Comparison of ENCODE assay signal across 12 cellular contexts in genomic region chrX:47595701-47596655, GRCh38. TPM values are rescaled to one million over a fixed set of nuclear protein-coding genes. Genes with fewer than 3 reads are reported as not detected.
A peak's percentile ranks its signal among the peaks of the same experiment; 100 is the strongest.
DNase-seq lines count a peak whose midpoint lies in the region; ATAC-seq and TF ChIP-seq lines count a peak whose summit lies in the region.
"Had no signal": no experiment of that assay in that cellular context is flagged by ENCODE, and none has a peak within 500 bp of the region (broad histone marks: within the 10 kb centered on the region; RNA-seq: fewer than 3 reads in every experiment).

No MANE protein-coding gene starts in this region.

- H3K36me3 ChIP-seq in DND-41 (ENCODE audit: insufficient read depth, low read length) (no peaks in the 10 kb centered on the region), MG63 (no peaks in the 10 kb centered on the region), colonic mucosa (no peaks in the 10 kb centered on the region)
- H3K36me3 ChIP-seq in naive thymus-derived CD4-positive, alpha-beta T cell (ENCODE audit: control insufficient read depth in 2 of 3, insufficient read depth in 3 of 3, low read length in 3 of 3), result no peaks in the 10 kb centered on the region
- H3K36me3 ChIP-seq: SJSA1 had no signal

- intact Hi-C loops in naive thymus-derived CD4-positive, alpha-beta T cell (cut with micrococcal nuclease), result loop anchor here in 1 of 2 donors (1.0 kb wide), 1 partner anchor 14 kb away; the partner anchor contains the start of gene TIMP1
- intact Hi-C loops in colonic mucosa (cut with DNase I), result no loop called here

- peak overlapping the region in 8 of 10 donors; percentile 47 to 72 (median 55) for H3K4me3 Mint-ChIP-seq in naive thymus-derived CD4-positive, alpha-beta T cell
- no peak overlapping the region for H3K4me3 Mint-ChIP-seq in WTC11

- CTCF ChIA-PET in naive thymus-derived CD4-positive, alpha-beta T cell (lab: Charles Lee), result no interaction called here
- CTCF ChIA-PET in WTC11 (lab: Charles Lee), result interaction anchor here (1.0 to 1.2 kb wide), 2 partner anchors 11 to 14 kb away, joined by 3 to 4 read pairs; partner anchors contain the start of gene TIMP1

- H3K9me3 Mint-ChIP-seq in naive thymus-derived CD4-positive, alpha-beta T cell, result peaks cover 0 to 45% (median 21%) of the 10 kb centered on the region in 11 donors
- H3K9me3 Mint-ChIP-seq in WTC11, result peaks cover 4% of the 10 kb centered on the region; the same call in 1 of the 2 replicates

- POLR2A ChIA-PET in naive thymus-derived CD4-positive, alpha-beta T cell (lab: Charles Lee), result interaction anchor here (0.8 to 2.1 kb wide), 9 partner anchors 12 to 467 kb away, joined by 3 to 9 read pairs (median 4); partner anchors contain the start of gene ELK1
- POLR2A ChIA-PET in WTC11 (lab: Charles Lee), result interaction anchor here (0.9 kb wide), 1 partner anchor 22 kb away, joined by 3 read pairs; no protein-coding TSS in a partner anchor

- peaks cover 5 to 14% (median 6%) of the 10 kb centered on the region in 5 donors for H3K36me3 Mint-ChIP-seq in naive thymus-derived CD4-positive, alpha-beta T cell
- H3K36me3 Mint-ChIP-seq in WTC11, result peaks cover 4% of the 10 kb centered on the region; the same call in 1 of the 2 replicates

- peaks cover 0 to 6% (median 0%) of the 10 kb centered on the region in 5 donors for H3K27me3 Mint-ChIP-seq in naive thymus-derived CD4-positive, alpha-beta T cell
- no peaks in the 10 kb centered on the region for H3K27me3 Mint-ChIP-seq in WTC11 (ENCODE audit: low read depth)

- peak overlapping the region; percentile 39; the same call in 1 of the 2 replicates for H2AFZ ChIP-seq in DND-41 (ENCODE audit: low read depth, low read length)

- peaks cover 13% of the 10 kb centered on the region for H3K4me1 ChIP-seq in DND-41 (ENCODE audit: insufficient read depth, low read length)
- H3K4me1 ChIP-seq in naive thymus-derived CD4-positive, alpha-beta T cell (ENCODE audit: control insufficient read depth in 2 of 2, insufficient read depth in 2 of 2, low read length in 2 of 2), result peaks cover 0 to 10% of the 10 kb centered on the region in 2 donors
- no peaks in the 10 kb centered on the region for H3K4me1 ChIP-seq in colonic mucosa
- H3K4me1 ChIP-seq: SJSA1 had no signal

- H3K9ac ChIP-seq in DND-41 (ENCODE audit: low read depth, low read length) (no peak overlapping the region), colonic mucosa (ENCODE audit: low read depth in 2 of 2, low read length in 2 of 2) (no peak overlapping the region)

- H3K27ac ChIP-seq in DND-41 (ENCODE audit: low read length) (peak overlapping the region; percentile 36; the same call in 1 of the 2 replicates), colonic mucosa (no peak overlapping the region)
- peak overlapping the region; percentile 7 for H3K27ac ChIP-seq in naive thymus-derived CD4-positive, alpha-beta T cell (ENCODE audit: low read depth, low read length)
- H3K27ac ChIP-seq: SJSA1 had no signal

- H3K79me2 ChIP-seq in DND-41 (ENCODE audit: insufficient read depth, low read length), result no peaks in the 10 kb centered on the region

- peak overlapping the region; percentile 59 to 90 (median 82) for H3K27ac Mint-ChIP-seq in naive thymus-derived CD4-positive, alpha-beta T cell
- no peak overlapping the region for H3K27ac Mint-ChIP-seq in WTC11

- H3K4me1 Mint-ChIP-seq in naive thymus-derived CD4-positive, alpha-beta T cell, result peaks cover 4 to 23% (median 18%) of the 10 kb centered on the region in 7 donors
- peaks cover 9% of the 10 kb centered on the region for H3K4me1 Mint-ChIP-seq in WTC11

- H3K27me3 ChIP-seq in DND-41 (ENCODE audit: insufficient read depth, low read length, poor library complexity) (no peaks in the 10 kb centered on the region), MG63 (no peaks in the 10 kb centered on the region), colonic mucosa (no peaks in the 10 kb centered on the region)
- no peaks in the 10 kb centered on the region for H3K27me3 ChIP-seq in naive thymus-derived CD4-positive, alpha-beta T cell (ENCODE audit: control insufficient read depth in 2 of 2, insufficient read depth in 2 of 2, low read length in 2 of 2)
- H3K27me3 ChIP-seq: SJSA1 had no signal

- no peaks in the 10 kb centered on the region for H4K20me1 ChIP-seq in DND-41 (ENCODE audit: insufficient read depth, low read length)

- TF ChIP-seq CTCF in DND-41 (IDR thresholded peaks at IDR 0.05; ENCODE audit: borderline replicate concordance, extremely low read depth, low read length, poor library complexity, severe bottlenecking) (no peak), WTC11 (IDR thresholded peaks at IDR 0.05) (no peak), colonic mucosa (IDR thresholded peaks at IDR 0.05) (no peak)

- DNase-seq in DND-41 (no peak), MG63 (peak; percentile 42), dedifferentiated amniotic fluid mesenchymal stem cell (ENCODE audit: extremely low spot score) (peak; percentile 48), WTC11 (ENCODE audit: low spot score) (no peak), colonic mucosa (no peak)
- peak in 2 of 9 donors; percentile 24 to 27 for DNase-seq in naive thymus-derived CD4-positive, alpha-beta T cell
- DNase-seq: DMS53, NCI-H526 treated with DMSO at 0.1 percent for 48 hours had no signal

- no peak overlapping the region for H3K4me2 ChIP-seq in DND-41 (ENCODE audit: insufficient read depth, low read length)

- H3K4me3 ChIP-seq in DND-41 (ENCODE audit: low read depth in 1 of 2, low read length in 2 of 2) (no peak overlapping the region), MG63 (no peak overlapping the region), colonic mucosa (no peak overlapping the region)
- H3K4me3 ChIP-seq in naive thymus-derived CD4-positive, alpha-beta T cell (ENCODE audit: low read length), result no peak overlapping the region
- H3K4me3 ChIP-seq: SJSA1 had no signal

- H3K9me3 ChIP-seq in DND-41 (ENCODE audit: insufficient read depth, low read length, severe bottlenecking), result peaks cover 2% of the 10 kb centered on the region
- H3K9me3 ChIP-seq in MG63, result peaks cover 2% of the 10 kb centered on the region
- peaks cover 0 to 6% (median 0%) of the 10 kb centered on the region in 3 experiments for H3K9me3 ChIP-seq in naive thymus-derived CD4-positive, alpha-beta T cell (ENCODE audit: control insufficient read depth in 2 of 3, low read length in 3 of 3)
- H3K9me3 ChIP-seq in colonic mucosa, result no peaks in the 10 kb centered on the region
- H3K9me3 ChIP-seq: SJSA1 had no signal

- ATAC-seq in DND-41 (ENCODE audit: insufficient read depth, low read depth) (peak; percentile 64; the same call in 2 of the 3 replicates), WTC11 (no peak), HG03139 (IDR thresholded peaks at IDR 0.05; ENCODE audit: unreplicated experiment) (no peak), esophagus mucosa (no peak)
- ATAC-seq in naive thymus-derived CD4-positive, alpha-beta T cell, result no peak

TF ChIP-seq in WTC11, 78 proteins besides CTCF, POLR2A, EP300 and RAD21 (continues in another document):
- TF ChIP-seq, protein P1, sequence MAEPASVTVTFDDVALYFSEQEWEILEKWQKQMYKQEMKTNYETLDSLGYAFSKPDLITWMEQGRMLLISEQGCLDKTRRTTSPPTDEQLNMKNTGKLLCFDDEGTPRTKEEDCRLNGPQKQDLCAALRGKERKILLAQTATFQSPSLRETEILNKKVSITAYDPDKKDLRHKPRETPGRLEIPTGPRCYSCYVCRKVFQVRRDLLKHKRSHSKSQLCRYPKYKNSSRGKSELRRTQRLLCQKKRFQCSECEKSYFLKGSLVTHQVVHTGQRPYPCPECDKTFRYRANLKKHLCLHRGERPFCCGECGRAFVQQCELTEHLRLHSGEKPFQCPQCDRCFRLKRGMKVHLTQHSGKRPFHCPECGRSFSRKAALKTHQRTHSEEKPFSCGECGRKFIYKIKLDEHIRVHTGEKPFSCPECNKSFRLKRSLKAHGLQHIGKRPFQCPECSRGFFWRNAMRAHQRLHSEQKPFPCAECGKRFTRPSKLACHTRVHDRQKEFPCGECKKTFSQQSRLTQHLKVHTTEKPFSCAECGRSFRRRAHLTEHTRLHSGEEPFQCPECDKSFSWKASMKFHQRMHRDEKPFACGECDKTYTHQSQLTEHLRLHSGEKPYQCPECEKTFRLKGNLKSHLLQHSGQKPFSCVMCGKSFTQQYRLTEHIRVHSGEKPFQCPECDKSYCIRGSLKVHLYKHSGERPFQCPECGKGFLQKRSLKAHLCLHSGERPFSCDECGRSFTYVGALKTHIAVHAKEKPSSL (CRISPR knock-in tag; conservative IDR thresholded peaks at IDR 0.05), result no peak
- TF ChIP-seq SMAD4 (CRISPR knock-in tag; IDR thresholded peaks at IDR 0.05) (no peak), ZNF232 (CRISPR knock-in tag; IDR thresholded peaks at IDR 0.05) (no peak)

RNA-seq across cellular contexts. Expression of gene TIMP1, which starts 13.7 kb away (rescaled TPM):
- total RNA-seq in MG63 (2014; rRNA removed; shearing (Covaris generic); ENCODE audit: low replicate concordance), result 162 and 333 TPM in 2 replicates
- total RNA-seq in naive thymus-derived CD4-positive, alpha-beta T cell, result 100 to 1,000 TPM in 2 of 5 experiments, 10 to 100 TPM in 3; 47.0 to 117 (median 85.2) TPM
- 10 to 100 TPM; 70.5 to 99.1 TPM for polyA plus RNA-seq in naive thymus-derived CD4-positive, alpha-beta T cell
- total RNA-seq in WTC11 (2021) (35.4 to 50.8 TPM (median 50.1 TPM) in 3 replicates), colonic mucosa (10 to 100 TPM; 84.1 to 93.0 TPM), esophagus mucosa (51.4 TPM)

RNA-seq across cellular contexts. Expression of gene SYN1, which starts 23.7 kb away (rescaled TPM):
- total RNA-seq in MG63 (2014; rRNA removed; shearing (Covaris generic); ENCODE audit: low replicate concordance), result 0.26 TPM in 1 of 2 replicates, not detected in the other
- total RNA-seq in naive thymus-derived CD4-positive, alpha-beta T cell, result 1 to 10 TPM in 2 of 5 experiments, under 1 TPM in 3; 0.24 to 1.5 (median 0.97) TPM
- under 1 TPM; 0.58 to 0.74 TPM for polyA plus RNA-seq in naive thymus-derived CD4-positive, alpha-beta T cell
- total RNA-seq in WTC11 (2021) (7.1 to 8.3 TPM (median 7.3 TPM) in 3 replicates), colonic mucosa (1 to 10 TPM in 1 of 2 donors, under 1 TPM in 1; 0.96 to 1.5 TPM), esophagus mucosa (0.16 TPM)
- total RNA-seq: skeletal muscle tissue had no signal

RNA-seq across cellular contexts. Expression of gene CFP, which starts 33.8 kb away (rescaled TPM):
- total RNA-seq in MG63 (2014; rRNA removed; shearing (Covaris generic); ENCODE audit: low replicate concordance), result not detected in 2 replicates
- 100 to 1,000 TPM in 1 of 5 experiments, 10 to 100 TPM in 4; 32.8 to 164 (median 43.9) TPM for total RNA-seq in naive thymus-derived CD4-positive, alpha-beta T cell
- polyA plus RNA-seq in naive thymus-derived CD4-positive, alpha-beta T cell, result 10 to 100 TPM; 19.4 to 20.1 TPM
- total RNA-seq in WTC11 (2021), result 2.0 to 3.4 TPM (median 2.8 TPM) in 3 replicates
- 1 to 10 TPM; 1.1 to 4.1 TPM for total RNA-seq in colonic mucosa
- total RNA-seq in esophagus mucosa, result 0.48 TPM

RNA-seq across cellular contexts. Expression of gene ARAF, which starts 35.0 kb away (rescaled TPM):
- total RNA-seq in MG63 (2014; rRNA removed; shearing (Covaris generic); ENCODE audit: low replicate concordance), result 2.0 and 9.3 TPM in 2 replicates
- total RNA-seq in naive thymus-derived CD4-positive, alpha-beta T cell, result 100 to 1,000 TPM in 4 of 5 experiments, 10 to 100 TPM in 1; 87.3 to 130 (median 118) TPM
- 100 to 1,000 TPM in 1 of 2 donors, 10 to 100 TPM in 1; 74.7 to 102 TPM for polyA plus RNA-seq in naive thymus-derived CD4-positive, alpha-beta T cell
- total RNA-seq in WTC11 (2021) (52.5 to 55.8 TPM (median 55.1 TPM) in 3 replicates), colonic mucosa (10 to 100 TPM; 94.8 to 95.2 TPM), esophagus mucosa (33.8 TPM)

RNA-seq across cellular contexts. Expression of gene ELK1, which starts 54.4 kb away (rescaled TPM):
- 33.2 and 39.4 TPM in 2 replicates for total RNA-seq in MG63 (2014; rRNA removed; shearing (Covaris generic); ENCODE audit: low replicate concordance)
- total RNA-seq in naive thymus-derived CD4-positive, alpha-beta T cell, result 10 to 100 TPM; 29.3 to 62.4 (median 38.1) TPM
- 10 to 100 TPM; 24.0 to 24.1 TPM for polyA plus RNA-seq in naive thymus-derived CD4-positive, alpha-beta T cell
- 35.2 to 35.8 TPM (median 35.3 TPM) in 3 replicates for total RNA-seq in WTC11 (2021)
- 10 to 100 TPM; 26.7 to 31.0 TPM for total RNA-seq in colonic mucosa
- total RNA-seq in esophagus mucosa, result 17.5 TPM

Comparison
In these comparisons a context has a peak if more than half of its experiments do, and no peak if none do; other contexts are left out.
1. DNase-seq: peak in MG63 (single experiment) and dedifferentiated amniotic fluid mesenchymal stem cell (single experiment); none in DND-41 (single experiment), WTC11 (single experiment) and colonic mucosa (single experiment).